11 cellular contexts compared by ENCODE assay signal in the genomic region with DNA sequence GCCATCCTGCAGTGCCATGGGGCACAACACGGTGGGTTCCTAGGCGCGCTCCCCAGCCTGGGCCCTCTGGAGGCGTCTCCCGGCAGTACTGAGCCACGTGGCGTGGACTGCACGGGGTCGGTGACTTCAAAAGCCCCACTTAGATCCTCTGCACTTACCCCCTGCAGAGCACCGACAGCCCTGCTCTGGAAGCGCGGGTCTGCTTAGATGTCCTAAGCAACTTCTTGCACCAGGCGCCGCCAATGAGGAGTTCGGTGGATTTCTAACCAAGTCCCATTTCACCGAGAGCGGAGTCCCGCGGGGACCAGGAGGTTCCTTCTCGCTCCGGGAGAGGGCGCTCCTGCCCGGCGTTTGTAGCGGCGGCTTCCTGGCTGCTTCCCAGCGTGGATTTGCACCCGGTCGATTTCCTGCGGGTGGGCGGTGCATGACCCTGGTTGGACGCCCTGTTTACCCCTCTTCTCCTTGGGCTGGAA. TPM values are rescaled to one million over a fixed set of nuclear protein-coding genes. Genes with fewer than 3 reads are reported as not detected.
DNase-seq lines count a peak whose midpoint lies in the region; ATAC-seq and TF ChIP-seq lines count a peak whose summit lies in the region.
"Had no signal": no experiment of that assay in that cellular context is flagged by ENCODE, and none has a peak within 500 bp of the region (broad histone marks: within the 10 kb centered on the region; RNA-seq: fewer than 3 reads in every experiment).

No MANE protein-coding gene starts in this region.

- POLR2A ChIA-PET in Panc1 (lab: Charles Lee) = no interaction called here

- H3K4me1 ChIP-seq in Panc1 (ENCODE audit: control insufficient read depth, insufficient read depth, low read length) = peaks cover 4% of the 10 kb centered on the region; the same call in 1 of the 2 replicates

- peak; percentile 56 for ATAC-seq in Panc1
- ATAC-seq in HG03139 (IDR thresholded peaks at IDR 0.05; ENCODE audit: unreplicated experiment) = no peak
- ATAC-seq: HCT116 had no signal

- H3K36me3 ChIP-seq in Panc1 (ENCODE audit: control insufficient read depth, insufficient read depth, low read length) = no peaks in the 10 kb centered on the region

- CTCF ChIA-PET in Panc1 (lab: Charles Lee) = no interaction called here

- 0 out of 2 replicates have a peak, but pooled peaks cover 3% of the 10 kb centered on the region for H3K27me3 ChIP-seq in Panc1 (ENCODE audit: control insufficient read depth, insufficient read depth, low read length)

- TF ChIP-seq CTCF in Panc1 (IDR thresholded peaks at IDR 0.05) (peak; percentile 80), glutamatergic neuron (IDR thresholded peaks at IDR 0.05; ENCODE audit: partially characterized antibody, unreplicated experiment) (peak; percentile 62), retinal pigment epithelial cell (conservative IDR thresholded peaks at IDR 0.05; ENCODE audit: low read depth, low read length) (peak; percentile 23)

- in situ Hi-C loops in Panc1 (cut with HindIII; ENCODE audit: low pct_unique_long_range_greater_than_20kb, low sequenced_read_pairs) = no loop called here

- H3K9me3 ChIP-seq in Panc1 (ENCODE audit: control insufficient read depth, insufficient read depth, low read depth, low read length) = no peaks in the 10 kb centered on the region

- H3K4me1 Mint-ChIP-seq in glutamatergic neuron (ENCODE audit: low read depth, unreplicated experiment) = no peaks in the 10 kb centered on the region
- H3K4me1 Mint-ChIP-seq: CD4-positive, CD25-positive, alpha-beta regulatory T cell had no signal

- peaks cover 4% of the 10 kb centered on the region for H3K27me3 Mint-ChIP-seq in glutamatergic neuron (ENCODE audit: unreplicated experiment)
- H3K27me3 Mint-ChIP-seq: CD4-positive, CD25-positive, alpha-beta regulatory T cell had no signal

- peak overlapping the region; percentile 38 for H3K4me3 Mint-ChIP-seq in glutamatergic neuron (ENCODE audit: unreplicated experiment)
- H3K4me3 Mint-ChIP-seq: CD4-positive, CD25-positive, alpha-beta regulatory T cell had no signal

- intact Hi-C loops in Panc1 (cut with micrococcal nuclease; ENCODE audit: unreplicated experiment) = no loop called here

- no TSS peak for BruUV-seq in Panc1 (replicated peaks; lab: Mats Ljungman, UMichigan)

- H3K27ac ChIP-seq in Panc1 (ENCODE audit: low read length) = no peak overlapping the region

- H3K27ac Mint-ChIP-seq in glutamatergic neuron (ENCODE audit: unreplicated experiment) = no peak overlapping the region
- H3K27ac Mint-ChIP-seq: CD4-positive, CD25-positive, alpha-beta regulatory T cell had no signal

- DNase-seq in NCI-H82 (lab: John Stamatoyannopoulos, UW) (peak; percentile 38), NCI-H82 treated with DMSO at 0.1 percent for 48 hours (lab: John Stamatoyannopoulos, UW; ENCODE audit: unreplicated experiment) (no peak), Panc1 (ENCODE audit: low read depth, low spot score) (no peak), glutamatergic neuron (peak; percentile 72), retinal pigment epithelial cell (ENCODE audit: low read depth) (no peak), NK-92 (lab: John Stamatoyannopoulos, UW; ENCODE audit: unreplicated experiment) (no peak), NCI-H1436 (lab: John Stamatoyannopoulos, UW) (no peak)
- DNase-seq: CD4-positive, CD25-positive, alpha-beta regulatory T cell had no signal

- peaks cover 11% of the 10 kb centered on the region for H3K36me3 Mint-ChIP-seq in glutamatergic neuron (ENCODE audit: unreplicated experiment)
- H3K36me3 Mint-ChIP-seq: CD4-positive, CD25-positive, alpha-beta regulatory T cell had no signal

- H3K4me3 ChIP-seq in Panc1 (ENCODE audit: low read depth in 2 of 2, low read length in 2 of 2) = no peak overlapping the region
- no peak overlapping the region for H3K4me3 ChIP-seq in retinal pigment epithelial cell (ENCODE audit: low read length)

- H3K9me3 Mint-ChIP-seq in glutamatergic neuron (ENCODE audit: unreplicated experiment) = peaks cover 7% of the 10 kb centered on the region

RNA-seq across cellular contexts. Expression of a gene that starts 25.2 kb away (rescaled TPM):
- total RNA-seq in Panc1 (2021; ENCODE audit: unreplicated experiment) (12.3 TPM), glutamatergic neuron (ENCODE audit: unreplicated experiment) (8.5 TPM)
- 3.5 TPM for polyA plus RNA-seq in Panc1 (2012; ENCODE audit: insufficient read length)

RNA-seq across cellular contexts. Expression of a gene that starts 40.9 kb away (rescaled TPM):
- total RNA-seq in Panc1 (2021; ENCODE audit: unreplicated experiment) = not detected
- not detected for polyA plus RNA-seq in Panc1 (2012; ENCODE audit: insufficient read length)
- not detected for total RNA-seq in glutamatergic neuron (ENCODE audit: unreplicated experiment)
- total RNA-seq: CD4-positive, CD25-positive, alpha-beta regulatory T cell; posterior vena cava had no signal
- polyA plus RNA-seq: CD4-positive, CD25-positive, alpha-beta regulatory T cell had no signal

RNA-seq across cellular contexts. Expression of a gene that starts 50.3 kb away (rescaled TPM):
- total RNA-seq in Panc1 (2021; ENCODE audit: unreplicated experiment) = not detected
- not detected for polyA plus RNA-seq in Panc1 (2012; ENCODE audit: insufficient read length)
- not detected for total RNA-seq in glutamatergic neuron (ENCODE audit: unreplicated experiment)
- total RNA-seq: CD4-positive, CD25-positive, alpha-beta regulatory T cell; posterior vena cava had no signal
- polyA plus RNA-seq: CD4-positive, CD25-positive, alpha-beta regulatory T cell had no signal

RNA-seq across cellular contexts. Expression of a gene that starts 53.7 kb away (rescaled TPM):
- 32.8 TPM for total RNA-seq in Panc1 (2021; ENCODE audit: unreplicated experiment)
- 15.8 TPM for polyA plus RNA-seq in Panc1 (2012; ENCODE audit: insufficient read length)
- total RNA-seq in glutamatergic neuron (ENCODE audit: unreplicated experiment) = 63.0 TPM

RNA-seq across cellular contexts. Expression of a gene that starts 57.1 kb away (rescaled TPM):
- total RNA-seq in Panc1 (2021; ENCODE audit: unreplicated experiment) (23.4 TPM), glutamatergic neuron (ENCODE audit: unreplicated experiment) (8.2 TPM)
- polyA plus RNA-seq in Panc1 (2012; ENCODE audit: insufficient read length) = 7.2 TPM

Comparison
In these comparisons a context has a peak if more than half of its experiments do, and no peak if none do; other contexts are left out.
1. DNase-seq: peak in NCI-H82 (single experiment) and glutamatergic neuron (single experiment); none in NCI-H82 treated with DMSO at 0.1 percent for 48 hours (single experiment), Panc1 (single experiment), retinal pigment epithelial cell (single experiment), NK-92 (single experiment) and NCI-H1436 (single experiment).
2. CTCF ChIP-seq: peak in every context shown above with its lines; median percentile 80 in Panc1; 62 in glutamatergic neuron; 23 in retinal pigment epithelial cell.